In genomic region chr22:31143038-31143437, GRCh38 we compare ENCODE assay signal across 18 cellular contexts. TPM values are rescaled to one million over a fixed set of nuclear protein-coding genes. Genes with fewer than 3 reads are reported as not detected.
DNase-seq lines count a peak whose midpoint lies in the region; ATAC-seq and TF ChIP-seq lines count a peak whose summit lies in the region.
"Had no signal": no experiment of that assay in that cellular context is flagged by ENCODE, and none has a peak within 500 bp of the region (broad histone marks: within the 10 kb centered on the region; RNA-seq: fewer than 3 reads in every experiment).

No MANE protein-coding gene starts in this region.

- H3K4me3 ChIP-seq in right cardiac atrium (ENCODE audit: low read length): no peak overlapping the region
- H3K4me3 ChIP-seq in left ventricle myocardium inferior: no peak overlapping the region
- no peak overlapping the region for H3K4me3 ChIP-seq in mesenchymal stem cell (ENCODE audit: insufficient read depth in 1 of 2, low read depth in 1 of 2, low read length in 2 of 2)
- H3K4me3 ChIP-seq in uterus: no peak overlapping the region
- H3K4me3 ChIP-seq: A549, GM23338 had no signal

- H2BK15ac ChIP-seq in mesenchymal stem cell (ENCODE audit: low read depth, poor library complexity, severe bottlenecking): no peak overlapping the region

- H3K14ac ChIP-seq in mesenchymal stem cell (ENCODE audit: low read length in 2 of 2): no peak overlapping the region

- intact Hi-C loops in right cardiac atrium (cut with DNase I): loop anchor here in 2 of 4 donors (10.0 kb wide), 1 partner anchor 198 kb away; no protein-coding TSS in a partner anchor
- intact Hi-C loops in left ventricle myocardium inferior (cut with micrococcal nuclease): no loop called here
- intact Hi-C loops in posterior vena cava (cut with DNase I): loop anchor here in 1 of 2 donors (10.0 kb wide), 1 partner anchor 368 kb away; no protein-coding TSS in a partner anchor
- intact Hi-C loops in uterus (cut with DNase I; ENCODE audit: low total_unique reads): no loop called here

- no peak overlapping the region for H3K4me2 ChIP-seq in mesenchymal stem cell (ENCODE audit: low read length, poor library complexity, severe bottlenecking)
- H3K4me2 ChIP-seq: A549, GM23338, KMS-11 had no signal

- no peak overlapping the region for H3K9ac ChIP-seq in mesenchymal stem cell (ENCODE audit: low read length)
- H3K9ac ChIP-seq: KMS-11 had no signal

- no peak overlapping the region for H3K23ac ChIP-seq in mesenchymal stem cell (ENCODE audit: low read length in 2 of 2)

- H2BK120ac ChIP-seq in mesenchymal stem cell (ENCODE audit: low read depth, low read length): no peak overlapping the region

- no peak overlapping the region for H4K8ac ChIP-seq in mesenchymal stem cell (ENCODE audit: low read length)

- WGBS in right cardiac atrium: 54% methylated on average over 3 of the region's 3 CpGs
- 79% methylated on average over 3 of the region's 3 CpGs for WGBS in mesenchymal stem cell

- no peaks in the 10 kb centered on the region for H3K79me1 ChIP-seq in mesenchymal stem cell (replicated peaks; ENCODE audit: low read length, poor library complexity, severe bottlenecking)

- H4K91ac ChIP-seq in mesenchymal stem cell (ENCODE audit: low read length): peak overlapping the region; percentile 32

- no peaks in the 10 kb centered on the region for H3K9me3 ChIP-seq in right cardiac atrium (ENCODE audit: control insufficient read depth, low read length)
- no peaks in the 10 kb centered on the region for H3K9me3 ChIP-seq in left ventricle myocardium inferior (replicated peaks)
- peaks cover 7% of the 10 kb centered on the region for H3K9me3 ChIP-seq in mesenchymal stem cell (ENCODE audit: control insufficient read depth, low read length)
- no peaks in the 10 kb centered on the region for H3K9me3 ChIP-seq in uterus
- H3K9me3 ChIP-seq: A549 had no signal

- H2AFZ ChIP-seq in mesenchymal stem cell (ENCODE audit: low read depth, low read length): no peak overlapping the region
- H2AFZ ChIP-seq: GM23338 had no signal

- peak overlapping the region; percentile 30 for H3K27ac ChIP-seq in right cardiac atrium (ENCODE audit: low read length)
- no peak overlapping the region for H3K27ac ChIP-seq in left ventricle myocardium inferior (replicated peaks)
- H3K27ac ChIP-seq in mesenchymal stem cell (ENCODE audit: low read length, poor library complexity, severe bottlenecking): no peak overlapping the region
- H3K27ac ChIP-seq in uterus: no peak overlapping the region
- H3K27ac ChIP-seq: A549, KMS-11 had no signal

- H3K27me3 ChIP-seq in right cardiac atrium (ENCODE audit: control insufficient read depth, insufficient read depth) (no peaks in the 10 kb centered on the region), left ventricle myocardium inferior (ENCODE audit: low read depth) (peaks cover 22% of the 10 kb centered on the region), mesenchymal stem cell (ENCODE audit: control insufficient read depth in 1 of 2, insufficient read depth in 1 of 2, low read length in 2 of 2) (peaks cover 23 to 44% of the 10 kb centered on the region in 2 experiments), uterus (no peaks in the 10 kb centered on the region)

- H2BK12ac ChIP-seq in mesenchymal stem cell (ENCODE audit: low read length in 2 of 2): no peak overlapping the region

- no peak overlapping the region for H2BK5ac ChIP-seq in mesenchymal stem cell (ENCODE audit: low read depth, low read length, poor library complexity, severe bottlenecking)

- H2AK5ac ChIP-seq in mesenchymal stem cell (ENCODE audit: low read length, severe bottlenecking): no peak overlapping the region

- H3K4ac ChIP-seq in mesenchymal stem cell (ENCODE audit: low read depth in 1 of 2, low read length in 2 of 2): no peak overlapping the region

- no peaks in the 10 kb centered on the region for H3K36me3 ChIP-seq in left ventricle myocardium inferior
- no peaks in the 10 kb centered on the region for H3K36me3 ChIP-seq in mesenchymal stem cell (ENCODE audit: control insufficient read depth in 1 of 2, insufficient read depth in 2 of 2, low read depth in 1 of 2, low read length in 2 of 2)
- H3K36me3 ChIP-seq in uterus: no peaks in the 10 kb centered on the region

- H3K18ac ChIP-seq in mesenchymal stem cell (ENCODE audit: low read depth in 1 of 2, low read length in 2 of 2): no peak overlapping the region

- TF ChIP-seq POLR2A in uterus (IDR thresholded peaks at IDR 0.05): no peak

- peak; percentile 4 to 17 for ATAC-seq in right cardiac atrium
- ATAC-seq: A549, GM23338 had no signal

- TF ChIP-seq CTCF in left ventricle myocardium inferior (IDR thresholded peaks at IDR 0.05; ENCODE audit: borderline replicate concordance): no peak
- TF ChIP-seq CTCF in uterus (IDR thresholded peaks at IDR 0.05): no peak

- H3K4me1 ChIP-seq in right cardiac atrium (ENCODE audit: control insufficient read depth, insufficient read depth, low read length): no peaks in the 10 kb centered on the region
- H3K4me1 ChIP-seq in left ventricle myocardium inferior: peaks cover 12% of the 10 kb centered on the region
- peaks cover 15% of the 10 kb centered on the region for H3K4me1 ChIP-seq in mesenchymal stem cell (ENCODE audit: control insufficient read depth, insufficient read depth, low read depth, low read length)
- no peaks in the 10 kb centered on the region for H3K4me1 ChIP-seq in uterus
- H3K4me1 ChIP-seq: A549 had no signal

- no peak for DNase-seq in right cardiac atrium
- no peak for DNase-seq in left ventricle myocardium inferior
- no peak for DNase-seq in mesenchymal stem cell
- peak; percentile 53 for DNase-seq in posterior vena cava (ENCODE audit: low spot score)
- no peak for DNase-seq in uterus
- DNase-seq in GM03348 (ENCODE audit: low spot score): no peak
- no peak for DNase-seq in GDM1 (lab: John Stamatoyannopoulos, UW)
- DNase-seq in superior temporal gyrus (ENCODE audit: extremely low spot score): no peak
- DNase-seq: DMS79 treated with DMSO at 0.1 percent for 48 hours, NCI-H1048, NCI-H1436 treated with DMSO at 0.1 percent for 48 hours, NCI-H2081 treated with DMSO at 0.1 percent for 48 hours, NCI-H510A treated with DMSO at 0.1 percent for 48 hours, NCI-H82 had no signal

RNA-seq across cellular contexts. Expression of gene PLA2G3, which starts 2.7 kb away (rescaled TPM):
- total RNA-seq in right cardiac atrium (not detected), left ventricle myocardium inferior (not detected), posterior vena cava (not detected), uterus (not detected)
- polyA plus RNA-seq in right cardiac atrium: not detected
- 1.2 TPM for polyA plus RNA-seq in mesenchymal stem cell (2013, experiment 1 of 2)
- polyA plus RNA-seq in mesenchymal stem cell (2013, experiment 2 of 2): 1.2 TPM
- total RNA-seq: M059J had no signal
- polyA plus RNA-seq: A549 had no signal

RNA-seq across cellular contexts. Expression of gene RNF185, which starts 16.9 kb away (rescaled TPM):
- total RNA-seq in right cardiac atrium (10 to 100 TPM; 20.3 to 23.2 (median 21.6) TPM), left ventricle myocardium inferior (19.2 TPM), posterior vena cava (10 to 100 TPM; 31.7 to 33.7 TPM), uterus (10 to 100 TPM; 10.8 to 39.5 (median 28.0) TPM)
- 15.1 TPM for polyA plus RNA-seq in right cardiac atrium
- polyA plus RNA-seq in mesenchymal stem cell (2013, experiment 1 of 2): 34.9 TPM
- polyA plus RNA-seq in mesenchymal stem cell (2013, experiment 2 of 2): 35.2 TPM

RNA-seq across cellular contexts. Expression of gene INPP5J, which starts 20.3 kb away (rescaled TPM):
- total RNA-seq in right cardiac atrium (10 to 100 TPM; 28.8 to 62.1 (median 50.7) TPM), left ventricle myocardium inferior (20.7 TPM), posterior vena cava (under 1 TPM; 0.52 to 0.74 TPM), uterus (1 to 10 TPM in 3 of 4 donors, under 1 TPM in 1; 0.59 to 7.9 (median 3.0) TPM)
- 28.9 TPM for polyA plus RNA-seq in right cardiac atrium
- polyA plus RNA-seq in mesenchymal stem cell (2013, experiment 1 of 2): 2.2 TPM
- polyA plus RNA-seq in mesenchymal stem cell (2013, experiment 2 of 2): 2.2 TPM

RNA-seq across cellular contexts. Expression of gene SELENOM, which starts 35.7 kb away (rescaled TPM):
- total RNA-seq in right cardiac atrium: 100 to 1,000 TPM; 167 to 205 (median 176) TPM
- polyA plus RNA-seq in right cardiac atrium: 219 TPM
- 51.5 TPM for total RNA-seq in left ventricle myocardium inferior
- polyA plus RNA-seq in mesenchymal stem cell (2013, experiment 1 of 2): 278 TPM
- 285 TPM for polyA plus RNA-seq in mesenchymal stem cell (2013, experiment 2 of 2)
- 100 to 1,000 TPM; 535 to 575 TPM for total RNA-seq in posterior vena cava
- total RNA-seq in uterus: 1,000 to 10,000 TPM in 2 of 4 donors, 100 to 1,000 TPM in 1, 10 to 100 TPM in 1; 91.7 to 2,170 (median 948) TPM
